In the genomic region with DNA sequence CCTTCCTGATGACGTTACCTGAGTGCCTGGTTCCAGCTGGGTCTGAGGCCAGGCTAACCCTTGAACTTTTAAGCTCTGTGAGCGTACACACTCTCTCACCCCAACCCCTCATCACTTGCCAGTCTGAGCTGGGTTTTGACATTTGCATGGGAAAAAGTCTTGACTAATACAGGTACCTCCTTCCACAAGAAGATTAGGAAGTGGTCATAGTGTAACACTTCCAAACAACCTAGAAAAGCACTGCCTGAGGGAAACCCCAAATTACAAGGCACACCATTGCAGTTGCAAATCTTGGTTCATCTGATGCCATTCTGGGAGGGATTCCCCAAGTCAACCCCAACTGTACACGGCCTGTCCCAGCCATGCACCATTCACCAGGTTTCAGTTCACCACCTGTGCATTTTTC, we compare ENCODE assay signal across 1 cellular context.
TF ChIP-seq lines count a peak whose summit lies in the region.

No MANE protein-coding gene starts in this region.

TF ChIP-seq in IMR-90, 13 proteins besides CTCF, POLR2A, EP300 and RAD21:
- TF ChIP-seq RCOR1 (IDR thresholded peaks at IDR 0.05; ENCODE audit: insufficient replicate concordance, low read length) (no peak), CHD1 (IDR thresholded peaks at IDR 0.05; ENCODE audit: low read depth, low read length) (no peak), SMC3 (IDR thresholded peaks at IDR 0.05; ENCODE audit: low read depth, low read length) (no peak), NFE2L2 (IDR thresholded peaks at IDR 0.05; ENCODE audit: low read depth, low read length) (no peak)
